15 cellular contexts compared by ENCODE assay signal in the genomic region with DNA sequence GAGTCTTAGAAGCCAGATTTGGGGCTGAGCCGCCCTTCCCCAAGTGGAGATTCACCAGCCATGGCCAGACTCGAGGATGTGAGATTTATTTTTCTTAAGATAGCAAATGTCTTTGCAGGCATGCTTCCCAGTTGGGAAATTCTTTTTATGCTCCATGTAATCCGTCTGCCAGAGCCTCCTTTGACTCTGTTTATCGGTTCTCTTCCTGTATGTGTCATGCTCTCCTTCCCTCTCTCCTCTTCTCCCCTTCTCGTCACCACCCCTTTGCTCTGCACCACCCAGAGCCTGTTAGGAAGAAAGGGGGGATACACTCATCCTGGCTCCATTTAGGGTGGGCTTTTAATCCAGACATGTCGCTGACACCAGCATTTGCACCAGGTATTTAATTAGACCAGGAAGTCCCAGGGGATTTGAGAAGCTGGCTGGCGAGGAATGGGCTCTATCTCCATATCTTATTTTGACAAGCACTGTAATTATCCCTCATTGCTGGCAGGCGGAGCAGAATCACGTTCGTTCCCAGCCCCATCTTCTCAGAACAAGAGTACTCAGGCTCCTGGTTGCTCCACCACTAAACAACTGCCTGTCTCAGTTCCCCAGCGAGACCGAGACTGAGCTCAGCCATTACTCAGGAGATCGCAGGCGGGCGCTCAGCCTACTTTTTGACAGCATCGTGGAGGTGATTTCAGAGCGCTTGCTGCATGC. TPM values are rescaled to one million over a fixed set of nuclear protein-coding genes. Genes with fewer than 3 reads are reported as not detected.
DNase-seq lines count a peak whose midpoint lies in the region; ATAC-seq, FAIRE-seq and TF ChIP-seq lines count a peak whose summit lies in the region.
"Had no signal": no experiment of that assay in that cellular context is flagged by ENCODE, and none has a peak within 500 bp of the region (broad histone marks: within the 10 kb centered on the region; RNA-seq: fewer than 3 reads in every experiment).

No MANE protein-coding gene starts in this region.

- H3K36me3 Mint-ChIP-seq in activated T-cell treated with anti-CD3 and anti-CD28 coated beads, Interleukin-2, amount 50 U/mL, for 24 hours (ENCODE audit: low read depth) = no peaks in the 10 kb centered on the region
- no peaks in the 10 kb centered on the region for H3K36me3 Mint-ChIP-seq in activated T-cell treated with anti-CD3 and anti-CD28 coated beads, Interleukin-2, amount 50 U/mL, for 72 hours (ENCODE audit: insufficient read depth in 2 of 2)
- H3K36me3 Mint-ChIP-seq: activated CD8-positive, alpha-beta memory T cell treated with anti-CD3 and anti-CD28 coated beads, Interleukin-2, amount 10 ng/mL, durations not matched to agents 7 days and 5 days had no signal

- H3K9me3 Mint-ChIP-seq in activated T-cell treated with anti-CD3 and anti-CD28 coated beads, Interleukin-2, amount 50 U/mL, for 24 hours = no peaks in the 10 kb centered on the region
- H3K9me3 Mint-ChIP-seq in activated T-cell treated with anti-CD3 and anti-CD28 coated beads, Interleukin-2, amount 50 U/mL, for 72 hours = no peaks in the 10 kb centered on the region

- peak; percentile 12 for DNase-seq in activated T-cell treated with anti-CD3 and anti-CD28 coated beads, Interleukin-2, amount 50 U/mL, for 24 hours
- no peak for DNase-seq in activated T-cell treated with anti-CD3 and anti-CD28 coated beads, Interleukin-2, amount 50 U/mL, for 72 hours
- DNase-seq in islet precursor cell (peak; percentile 48), ureter (ENCODE audit: low spot score) (peak; percentile 64), GM19239 (ENCODE audit: insufficient read length, low spot score) (no peak)
- no peak for DNase-seq in activated naive CD4-positive, alpha-beta T cell treated with Interleukin-2 at 50 U/mL for 16 hours
- DNase-seq: ACHN; activated CD8-positive, alpha-beta memory T cell treated with anti-CD3 and anti-CD28 coated beads, Interleukin-2, amount 10 ng/mL, durations not matched to agents 7 days and 5 days; gastrocnemius medialis; NCI-H2081; stimulated activated CD4-positive, alpha-beta T cell treated with anti-CD3 and anti-CD28 coated beads, Interleukin-15, amount 100 ng/mL, for 24 hours had no signal

- H3K4me3 Mint-ChIP-seq in activated T-cell treated with anti-CD3 and anti-CD28 coated beads, Interleukin-2, amount 50 U/mL, for 24 hours = no peak overlapping the region
- no peak overlapping the region for H3K4me3 Mint-ChIP-seq in activated T-cell treated with anti-CD3 and anti-CD28 coated beads, Interleukin-2, amount 50 U/mL, for 72 hours
- H3K4me3 Mint-ChIP-seq: activated CD8-positive, alpha-beta memory T cell treated with anti-CD3 and anti-CD28 coated beads, Interleukin-2, amount 10 ng/mL, durations not matched to agents 7 days and 5 days had no signal

- no peak overlapping the region for H3K27ac Mint-ChIP-seq in activated T-cell treated with anti-CD3 and anti-CD28 coated beads, Interleukin-2, amount 50 U/mL, for 24 hours
- no peak overlapping the region for H3K27ac Mint-ChIP-seq in activated T-cell treated with anti-CD3 and anti-CD28 coated beads, Interleukin-2, amount 50 U/mL, for 72 hours
- H3K27ac Mint-ChIP-seq: activated CD8-positive, alpha-beta memory T cell treated with anti-CD3 and anti-CD28 coated beads, Interleukin-2, amount 10 ng/mL, durations not matched to agents 7 days and 5 days had no signal

- no peaks in the 10 kb centered on the region for H3K4me1 Mint-ChIP-seq in activated T-cell treated with anti-CD3 and anti-CD28 coated beads, Interleukin-2, amount 50 U/mL, for 24 hours (ENCODE audit: low read depth)
- H3K4me1 Mint-ChIP-seq in activated T-cell treated with anti-CD3 and anti-CD28 coated beads, Interleukin-2, amount 50 U/mL, for 72 hours (ENCODE audit: low read depth) = no peaks in the 10 kb centered on the region
- H3K4me1 Mint-ChIP-seq: activated CD8-positive, alpha-beta memory T cell treated with anti-CD3 and anti-CD28 coated beads, Interleukin-2, amount 10 ng/mL, durations not matched to agents 7 days and 5 days had no signal

- no peak for FAIRE-seq in GM19239 (lab: Jason Lieb, UNC)
- FAIRE-seq: D721Med had no signal

- no peak for ATAC-seq in activated T-cell treated with anti-CD3 and anti-CD28 coated beads, Interleukin-2, amount 50 U/mL, for 72 hours (replicated peaks in 1 of 2)
- ATAC-seq in SK-N-SH treated with all-trans-retinoic acid at 6 μM for 48 hours (peak; percentile 24; the same call in 1 of the 3 replicates), GM21528 (IDR thresholded peaks at IDR 0.05; ENCODE audit: low FRiP score, unreplicated experiment) (no peak)
- ATAC-seq: activated CD8-positive, alpha-beta memory T cell treated with anti-CD3 and anti-CD28 coated beads, Interleukin-2, amount 10 ng/mL, durations not matched to agents 7 days and 5 days; gastrocnemius medialis had no signal

- peaks cover 19% of the 10 kb centered on the region for H3K27me3 Mint-ChIP-seq in activated T-cell treated with anti-CD3 and anti-CD28 coated beads, Interleukin-2, amount 50 U/mL, for 24 hours
- peaks cover 20% of the 10 kb centered on the region for H3K27me3 Mint-ChIP-seq in activated T-cell treated with anti-CD3 and anti-CD28 coated beads, Interleukin-2, amount 50 U/mL, for 72 hours (ENCODE audit: low read depth)

TF ChIP-seq in SK-N-SH treated with all-trans-retinoic acid at 6 μM for 48 hours, 23 proteins besides CTCF, POLR2A, EP300 and RAD21:
- TF ChIP-seq ZNF8 (CRISPR knock-in tag; IDR thresholded peaks at IDR 0.05) = no peak
- TF ChIP-seq, protein P1, sequence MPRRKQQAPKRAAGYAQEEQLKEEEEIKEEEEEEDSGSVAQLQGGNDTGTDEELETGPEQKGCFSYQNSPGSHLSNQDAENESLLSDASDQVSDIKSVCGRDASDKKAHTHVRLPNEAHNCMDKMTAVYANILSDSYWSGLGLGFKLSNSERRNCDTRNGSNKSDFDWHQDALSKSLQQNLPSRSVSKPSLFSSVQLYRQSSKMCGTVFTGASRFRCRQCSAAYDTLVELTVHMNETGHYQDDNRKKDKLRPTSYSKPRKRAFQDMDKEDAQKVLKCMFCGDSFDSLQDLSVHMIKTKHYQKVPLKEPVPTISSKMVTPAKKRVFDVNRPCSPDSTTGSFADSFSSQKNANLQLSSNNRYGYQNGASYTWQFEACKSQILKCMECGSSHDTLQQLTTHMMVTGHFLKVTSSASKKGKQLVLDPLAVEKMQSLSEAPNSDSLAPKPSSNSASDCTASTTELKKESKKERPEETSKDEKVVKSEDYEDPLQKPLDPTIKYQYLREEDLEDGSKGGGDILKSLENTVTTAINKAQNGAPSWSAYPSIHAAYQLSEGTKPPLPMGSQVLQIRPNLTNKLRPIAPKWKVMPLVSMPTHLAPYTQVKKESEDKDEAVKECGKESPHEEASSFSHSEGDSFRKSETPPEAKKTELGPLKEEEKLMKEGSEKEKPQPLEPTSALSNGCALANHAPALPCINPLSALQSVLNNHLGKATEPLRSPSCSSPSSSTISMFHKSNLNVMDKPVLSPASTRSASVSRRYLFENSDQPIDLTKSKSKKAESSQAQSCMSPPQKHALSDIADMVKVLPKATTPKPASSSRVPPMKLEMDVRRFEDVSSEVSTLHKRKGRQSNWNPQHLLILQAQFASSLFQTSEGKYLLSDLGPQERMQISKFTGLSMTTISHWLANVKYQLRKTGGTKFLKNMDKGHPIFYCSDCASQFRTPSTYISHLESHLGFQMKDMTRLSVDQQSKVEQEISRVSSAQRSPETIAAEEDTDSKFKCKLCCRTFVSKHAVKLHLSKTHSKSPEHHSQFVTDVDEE (CRISPR knock-in tag; IDR thresholded peaks at IDR 0.05) = 0 out of 2 replicates have a peak, but pooled peaks have one; percentile 25

RNA-seq across cellular contexts. Expression of a gene that starts 50.9 kb away (rescaled TPM):
- total RNA-seq in activated T-cell treated with anti-CD3 and anti-CD28 coated beads, Interleukin-2, amount 50 U/mL, for 72 hours = not detected
- total RNA-seq in ureter = not detected
- total RNA-seq: activated CD8-positive, alpha-beta memory T cell treated with anti-CD3 and anti-CD28 coated beads, Interleukin-2, amount 10 ng/mL, durations not matched to agents 7 days and 5 days; gastrocnemius medialis; vagina had no signal

Comparison
In these comparisons a context has a peak if more than half of its experiments do, and no peak if none do; other contexts are left out.
1. DNase-seq: peak in activated T-cell treated with anti-CD3 and anti-CD28 coated beads, Interleukin-2, amount 50 U/mL, for 24 hours (single experiment), islet precursor cell (single experiment) and ureter (single experiment); none in activated T-cell treated with anti-CD3 and anti-CD28 coated beads, Interleukin-2, amount 50 U/mL, for 72 hours (0 of 2), activated naive CD4-positive, alpha-beta T cell treated with Interleukin-2 at 50 U/mL for 16 hours (single experiment) and GM19239 (single experiment).